In the genomic region with DNA sequence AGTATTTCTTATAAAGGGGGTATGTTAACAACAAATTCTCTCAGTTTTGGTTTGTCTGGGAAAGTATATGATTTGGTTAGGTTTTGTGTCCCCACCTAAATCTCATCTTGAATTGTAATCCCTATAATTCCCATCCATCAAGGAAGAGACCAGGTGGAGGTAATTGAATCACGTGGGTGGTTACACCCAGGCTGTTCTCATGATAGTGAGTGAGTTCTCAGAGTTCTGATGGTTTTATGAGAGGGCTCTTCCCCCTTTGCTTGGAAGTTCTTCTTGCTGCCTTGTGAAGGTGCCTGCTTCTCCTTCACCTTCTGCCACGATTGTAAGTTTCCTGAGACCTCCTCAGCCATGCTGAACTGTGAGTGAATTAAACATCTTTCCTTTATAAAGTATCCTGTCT, we compare ENCODE assay signal across 22 cellular contexts.
DNase-seq lines count a peak whose midpoint lies in the region; ATAC-seq, FAIRE-seq and TF ChIP-seq lines count a peak whose summit lies in the region.
"Had no signal": no experiment of that assay in that cellular context is flagged by ENCODE, and none has a peak within 500 bp of the region (broad histone marks: within the 10 kb centered on the region; RNA-seq: fewer than 3 reads in every experiment).

No MANE protein-coding gene starts in this region.

- no peak overlapping the region for H3K27ac ChIP-seq in small intestine (ENCODE audit: low read depth in 1 of 2, low read length in 1 of 2)
- no peak overlapping the region for H3K27ac ChIP-seq in right lobe of liver
- H3K27ac ChIP-seq: A549, GM23248 had no signal

- no peak for TF ChIP-seq POLR2A in right lobe of liver (IDR thresholded peaks at IDR 0.05)

- H3K4me3 ChIP-seq in mucosa of descending colon (no peak overlapping the region), small intestine (ENCODE audit: low read depth in 1 of 2, low read length in 2 of 2) (no peak overlapping the region), right lobe of liver (no peak overlapping the region)
- H3K4me3 ChIP-seq: A549, GM12878, GM23248 had no signal

- DNase-seq in NCI-H82 (lab: John Stamatoyannopoulos, UW), result peak; percentile 32
- no peak for DNase-seq in NCI-H82 treated with DMSO at 0.1 percent for 48 hours (lab: John Stamatoyannopoulos, UW; ENCODE audit: unreplicated experiment)
- peak in 1 of 3 donors; percentile 38 for DNase-seq in mucosa of descending colon
- DNase-seq in small intestine, result peak; percentile 46
- DNase-seq in DMS53 (lab: John Stamatoyannopoulos, UW), result no peak
- DNase-seq in right lobe of liver, result no peak
- DNase-seq: 8988T; ACHN; C1 segment of cervical spinal cord; CD4-positive, alpha-beta memory T cell; COR-L47; DMS153; DMS79; EL; GDM1; GM23248; H7; HCEC 1CT had no signal

- intact Hi-C loops in mucosa of descending colon (cut with DNase I, micrococcal nuclease) (no loop called here), right lobe of liver (cut with DNase I) (no loop called here)

- ATAC-seq in mucosa of descending colon, result peak; percentile 75
- no peak for ATAC-seq in right lobe of liver
- ATAC-seq: A549, GM12878 had no signal

- WGBS in small intestine, 3 donors, result 43 to 67% (median 55%) methylated on average over 2 of the region's 2 CpGs
- WGBS in right lobe of liver (ENCODE audit: insufficient coverage, low coverage, low lambda C conversion rate, missing lambda C conversion rate), result 47% methylated on average over 2 of the region's 2 CpGs

- H3K9me3 ChIP-seq in mucosa of descending colon (no peaks in the 10 kb centered on the region), small intestine (ENCODE audit: control insufficient read depth, low read depth) (no peaks in the 10 kb centered on the region), right lobe of liver (no peaks in the 10 kb centered on the region)
- H3K9me3 ChIP-seq: A549 had no signal

- H3K4me1 ChIP-seq in mucosa of descending colon (ENCODE audit: low read depth), result no peaks in the 10 kb centered on the region
- no peaks in the 10 kb centered on the region for H3K4me1 ChIP-seq in small intestine (ENCODE audit: control insufficient read depth in 2 of 2, insufficient read depth in 1 of 2, low read depth in 1 of 2, low read length in 1 of 2)
- H3K4me1 ChIP-seq in right lobe of liver, result no peaks in the 10 kb centered on the region
- H3K4me1 ChIP-seq: A549 had no signal

- H3K27me3 ChIP-seq in small intestine (ENCODE audit: control insufficient read depth in 2 of 2, insufficient read depth in 2 of 2, low read length in 2 of 2), result no peaks in the 10 kb centered on the region
- no peaks in the 10 kb centered on the region for H3K27me3 ChIP-seq in right lobe of liver

- H3K36me3 ChIP-seq in mucosa of descending colon (ENCODE audit: low read depth), result no peaks in the 10 kb centered on the region
- no peaks in the 10 kb centered on the region for H3K36me3 ChIP-seq in small intestine (ENCODE audit: control insufficient read depth in 2 of 2, insufficient read depth in 2 of 2, low read length in 2 of 2)
- no peaks in the 10 kb centered on the region for H3K36me3 ChIP-seq in right lobe of liver

- FAIRE-seq in small intestine (lab: Jason Lieb, UNC), result no peak
- FAIRE-seq: A549, GM12878, GM19239, H1 had no signal

- TF ChIP-seq CTCF in mucosa of descending colon (IDR thresholded peaks at IDR 0.05) (no peak), right lobe of liver (IDR thresholded peaks at IDR 0.05) (no peak)

Comparison
In these comparisons a context has a peak if more than half of its experiments do, and no peak if none do; other contexts are left out.
1. DNase-seq: peak in NCI-H82 (single experiment) and small intestine (single experiment); none in NCI-H82 treated with DMSO at 0.1 percent for 48 hours (single experiment), DMS53 (single experiment) and right lobe of liver (0 of 3).